28 cellular contexts compared by ENCODE assay signal in the genomic region with DNA sequence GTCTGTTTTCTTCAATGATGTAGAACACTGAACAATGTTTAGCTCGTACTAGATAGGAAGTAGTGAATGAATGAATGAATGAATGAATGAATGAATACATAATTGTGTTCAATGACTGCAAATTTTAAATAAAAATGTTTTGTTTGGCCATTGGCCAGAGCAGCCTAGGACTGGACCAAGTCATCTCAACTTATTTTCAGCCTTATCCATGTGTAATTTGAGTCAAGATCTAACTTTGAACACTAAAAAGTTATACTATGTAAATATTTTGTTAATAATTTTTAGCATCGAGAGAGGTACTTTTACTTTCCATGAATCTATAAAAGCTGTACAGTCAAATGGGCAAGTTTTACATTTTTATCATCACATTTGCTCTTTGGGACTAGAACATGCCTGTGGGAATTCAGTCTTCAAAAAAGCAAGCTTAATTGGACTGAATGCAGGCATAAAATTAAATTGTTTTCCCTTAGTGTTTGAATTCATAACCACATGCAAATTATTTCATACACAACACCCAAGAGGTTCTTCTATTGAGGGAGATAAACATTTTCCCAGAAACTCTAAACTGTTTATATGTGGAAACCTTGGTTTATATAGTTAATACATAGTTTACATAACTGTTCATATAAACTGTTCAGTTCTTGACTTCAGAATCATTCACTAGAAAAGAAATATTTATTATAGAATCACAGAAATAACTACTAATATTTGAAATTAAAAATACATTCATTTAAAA.
"Had no signal": no experiment of that assay in that cellular context is flagged by ENCODE, and none has a peak within 500 bp of the region (broad histone marks: within the 10 kb centered on the region; RNA-seq: fewer than 3 reads in every experiment).

No MANE protein-coding gene starts in this region.

- H3K27ac ChIP-seq: colonic mucosa, esophagus muscularis mucosa, gastroesophageal sphincter, heart right ventricle, left lung, parathyroid adenoma, right lobe of liver, stomach, thyroid gland, vagina had no signal

- DNase-seq: colonic mucosa; effector CD8-positive, alpha-beta T cell; endodermal cell; foreskin fibroblast; heart right ventricle; hippocampal formation; left cardiac atrium; left lung; mammary epithelial cell; naive thymus-derived CD8-positive, alpha-beta T cell; nephron progenitor cell; nucleus accumbens; right lobe of liver; small intestine; stimulated activated CD4-positive, alpha-beta T cell treated with anti-CD3 and anti-CD28 coated beads, Interleukin-15, amount 100 ng/mL, for 24 hours; stimulated activated CD4-positive, alpha-beta T cell treated with anti-CD3 and anti-CD28 coated beads, Interleukin-2, amount 100 ng/mL, for 48 hours; stimulated activated naive CD4-positive, alpha-beta T cell treated with Interleukin-2 at 50 U/mL for 16 hours; stomach; thyroid gland; trophoblast cell had no signal

- H3K4me3 ChIP-seq: colonic mucosa, esophagus muscularis mucosa, gastroesophageal sphincter, heart right ventricle, left lung, right lobe of liver, stomach, thyroid gland, vagina had no signal

- H3K27ac Mint-ChIP-seq: dendritic cell treated with granulocyte-macrophage colony-stimulating factor and Interleukin-4, amounts not matched to agents 40 ng/mL and 50 ng/mL, for 4 days; endodermal cell; naive thymus-derived CD8-positive, alpha-beta T cell; nephron progenitor cell; progenitor cell of endocrine pancreas had no signal

- H3K36me3 ChIP-seq: colonic mucosa, esophagus muscularis mucosa, gastroesophageal sphincter, heart right ventricle, left lung, right lobe of liver, stomach, thyroid gland, vagina had no signal

- H3K79me2 ChIP-seq: parathyroid adenoma had no signal

- FAIRE-seq: endothelial cell of umbilical vein, islet of Langerhans had no signal

- H2AFZ ChIP-seq: parathyroid adenoma had no signal

- H3K4me1 ChIP-seq: colonic mucosa, heart right ventricle, left lung, parathyroid adenoma, right lobe of liver, stomach, vagina had no signal

- H3K4me1 Mint-ChIP-seq: endodermal cell had no signal

- H3K27me3 ChIP-seq: colonic mucosa, esophagus muscularis mucosa, gastroesophageal sphincter, heart right ventricle, left lung, right lobe of liver, stomach, thyroid gland, vagina had no signal

- ATAC-seq: gastroesophageal sphincter; heart right ventricle; left cardiac atrium; left lung; naive thymus-derived CD8-positive, alpha-beta T cell; right lobe of liver had no signal

- H3K4me3 Mint-ChIP-seq: dendritic cell treated with granulocyte-macrophage colony-stimulating factor and Interleukin-4, amounts not matched to agents 40 ng/mL and 50 ng/mL, for 4 days; endodermal cell; naive thymus-derived CD8-positive, alpha-beta T cell; nephron progenitor cell had no signal

- H3K9me3 ChIP-seq: colonic mucosa, left lung, right lobe of liver, thyroid gland, vagina had no signal
